8 cellular contexts compared by ENCODE assay signal in the genomic region with DNA sequence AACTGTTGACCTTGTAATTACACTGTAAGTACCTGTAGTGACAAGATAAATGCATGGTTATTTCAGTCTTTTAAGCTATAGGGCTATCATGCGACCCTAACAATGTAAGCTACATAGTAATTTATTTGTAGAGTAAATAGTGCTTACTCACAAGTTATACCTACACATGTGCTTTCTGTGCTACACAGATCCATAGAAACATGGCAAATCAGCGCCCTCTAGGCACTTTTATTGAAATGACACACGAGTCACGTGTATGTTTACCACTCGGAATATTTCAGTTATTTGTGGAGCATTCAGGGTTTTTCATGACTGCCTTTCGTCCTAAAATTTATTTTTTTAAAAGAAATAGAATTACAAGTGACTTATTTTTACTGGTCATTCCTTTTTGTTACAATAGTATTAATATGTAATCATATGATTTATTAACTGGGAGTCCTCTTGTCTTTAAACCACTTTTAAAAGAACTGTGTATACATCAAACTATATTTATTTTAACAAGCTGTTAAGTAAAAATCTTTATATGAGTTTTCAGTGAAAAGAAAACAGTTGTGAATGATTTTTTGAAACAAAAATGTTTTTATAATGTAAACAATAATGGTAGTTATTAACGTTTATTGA.
DNase-seq lines count a peak whose midpoint lies in the region; TF ChIP-seq lines count a peak whose summit lies in the region.

No MANE protein-coding gene starts in this region.

- H3K4me3 ChIP-seq in adrenal gland (no peak overlapping the region), lower leg skin (ENCODE audit: low read depth, poor library complexity, severe bottlenecking) (no peak overlapping the region)

- no peaks in the 10 kb centered on the region for H3K27me3 Mint-ChIP-seq in H9 (ENCODE audit: low read depth)

- H3K4me2 ChIP-seq in H9 (ENCODE audit: insufficient read depth, insufficient read length, low read length), result no peak overlapping the region

- H2BK15ac ChIP-seq in H9 (ENCODE audit: low read depth, low read length), result no peak overlapping the region

- no peak overlapping the region for H4K91ac ChIP-seq in H9 (ENCODE audit: insufficient read length, low read depth, low read length)

- no peak overlapping the region for H2BK20ac ChIP-seq in H9 (ENCODE audit: low read depth, low read length, poor library complexity, severe bottlenecking)

- H3K79me2 ChIP-seq in H9 (ENCODE audit: insufficient read depth, low read length), result no peaks in the 10 kb centered on the region

- H3K23ac ChIP-seq in H9 (ENCODE audit: insufficient read length, low read depth, low read length), result no peak overlapping the region

- no peaks in the 10 kb centered on the region for H3K36me3 ChIP-seq in adrenal gland (replicated peaks in 1 of 2)

- intact Hi-C loops in adrenal gland (cut with DNase I) (no loop called here), lower leg skin (cut with DNase I; ENCODE audit: low total_unique reads) (no loop called here)

- no peak overlapping the region for H3K27ac Mint-ChIP-seq in H9

- H3K4me1 ChIP-seq in H9 (ENCODE audit: insufficient read depth, low read length) (no peaks in the 10 kb centered on the region), adrenal gland (replicated peaks in 1 of 2) (no peaks in the 10 kb centered on the region)

- H3K36me3 Mint-ChIP-seq in H9 (ENCODE audit: insufficient read depth in 1 of 3, low read depth in 3 of 3), result no peaks in the 10 kb centered on the region

- no peaks in the 10 kb centered on the region for H3K79me1 ChIP-seq in H9 (ENCODE audit: insufficient read depth, low read depth, low read length, poor library complexity, severe bottlenecking)

- no peaks in the 10 kb centered on the region for H3K9me3 ChIP-seq in H9 (ENCODE audit: control insufficient read depth, low read depth, low read length)
- H3K9me3 ChIP-seq in adrenal gland (replicated peaks in 1 of 3), result no peaks in the 10 kb centered on the region

- no peaks in the 10 kb centered on the region for H3K23me2 ChIP-seq in H9 (ENCODE audit: insufficient read length, low read depth, low read length, poor library complexity, severe bottlenecking)

- no peak overlapping the region for H2BK5ac ChIP-seq in H9 (ENCODE audit: insufficient read length, low read length)

- H4K8ac ChIP-seq in H9 (replicated peaks; ENCODE audit: insufficient read length, low read depth, low read length), result no peak overlapping the region

- WGBS in H9 (ENCODE audit: extremely low coverage, insufficient read length, low lambda C conversion rate), result no CpG with 5 or more reads among the region's 7 CpGs
- 15 to 25% (median 21%) methylated on average over 7 of the region's 7 CpGs for WGBS in adrenal gland, 4 donors
- WGBS in lower leg skin, 2 donors, result 21% methylated on average over 7 of the region's 7 CpGs

- TF ChIP-seq CTCF in H9 (conservative IDR thresholded peaks at IDR 0.05), result peak; percentile 82
- peak; percentile 11 to 56 (median 52) for TF ChIP-seq CTCF in adrenal gland (IDR thresholded peaks at IDR 0.05)
- no peak for TF ChIP-seq CTCF in lower leg skin (IDR thresholded peaks at IDR 0.05)

- H2BK120ac ChIP-seq in H9 (ENCODE audit: low read depth, low read length, poor library complexity, severe bottlenecking), result no peak overlapping the region

- no peaks in the 10 kb centered on the region for H3K27me3 ChIP-seq in H9 (ENCODE audit: insufficient read depth, low read length)
- H3K27me3 ChIP-seq in adrenal gland, result no peaks in the 10 kb centered on the region

- peak; percentile 63 for DNase-seq in DMS 273 (lab: John Stamatoyannopoulos, UW; ENCODE audit: unreplicated experiment)
- DNase-seq in DMS 273 treated with DMSO at 0.1 percent for 48 hours (lab: John Stamatoyannopoulos, UW), result no peak
- peak; percentile 36 for DNase-seq in H9
- DNase-seq in NCI-H1092 treated with DMSO at 0.1 percent for 48 hours (lab: John Stamatoyannopoulos, UW), result peak; percentile 53
- peak in 6 of 7 donors; percentile 14 to 72 (median 47) for DNase-seq in adrenal gland
- DNase-seq in iris pigment epithelial cell (ENCODE audit: low read depth), result peak; percentile 56
- DNase-seq in lower leg skin (ENCODE audit: low spot score in 2 of 2), result no peak
- DNase-seq in activated T-cell treated with anti-CD3 and anti-CD28 coated beads for 4 hours, result no peak

- no peak overlapping the region for H2AFZ ChIP-seq in H9 (ENCODE audit: low read length)

- H3K9ac ChIP-seq in H9 (ENCODE audit: extremely low read depth, insufficient read length, low read length), result no peak overlapping the region

- H2BK12ac ChIP-seq in H9 (ENCODE audit: insufficient read length, low read depth, low read length), result no peak overlapping the region

- H3T11ph ChIP-seq in H9 (ENCODE audit: low read length), result no peak overlapping the region

- no peak overlapping the region for H3K14ac ChIP-seq in H9 (ENCODE audit: insufficient read depth, low read length)

- no peak overlapping the region for H3K27ac ChIP-seq in H9 (ENCODE audit: insufficient read length, low read depth, low read length)
- no peak overlapping the region for H3K27ac ChIP-seq in adrenal gland

- H3K18ac ChIP-seq in H9 (ENCODE audit: insufficient read length, low read depth, low read length), result no peak overlapping the region

- TF ChIP-seq POLR2A in adrenal gland (IDR thresholded peaks at IDR 0.05) (no peak), lower leg skin (IDR thresholded peaks at IDR 0.05) (no peak)

- H4K5ac ChIP-seq in H9 (ENCODE audit: insufficient read length, low read depth, low read length), result no peak overlapping the region

- H3K4me3 Mint-ChIP-seq in H9, result no peak overlapping the region

- H2AK5ac ChIP-seq in H9 (ENCODE audit: insufficient read length, low read length), result no peak overlapping the region

- no peaks in the 10 kb centered on the region for H4K20me1 ChIP-seq in H9 (ENCODE audit: control insufficient read depth, insufficient read depth, insufficient read length)

- no peak overlapping the region for H3K56ac ChIP-seq in H9 (ENCODE audit: insufficient read length, low read depth, low read length)

- H3K4me1 Mint-ChIP-seq in H9, result peaks cover 8 to 17% of the 10 kb centered on the region in 2 experiments

- no peaks in the 10 kb centered on the region for H3K9me3 Mint-ChIP-seq in H9

- no peak overlapping the region for H3K4ac ChIP-seq in H9 (ENCODE audit: low read depth, low read length)

Comparison
In these comparisons a context has a peak if more than half of its experiments do, and no peak if none do; other contexts are left out.
1. DNase-seq: peak in DMS 273 (single experiment), H9 (single experiment), NCI-H1092 treated with DMSO at 0.1 percent for 48 hours (single experiment), adrenal gland (6 of 7) and iris pigment epithelial cell (single experiment); none in DMS 273 treated with DMSO at 0.1 percent for 48 hours (single experiment), lower leg skin (0 of 2) and activated T-cell treated with anti-CD3 and anti-CD28 coated beads for 4 hours (single experiment).
2. CTCF ChIP-seq: peak in H9 (single experiment) and adrenal gland (6 of 6); none in lower leg skin (0 of 3).